Comparison of ENCODE assay signal across 8 cellular contexts in the genomic region with DNA sequence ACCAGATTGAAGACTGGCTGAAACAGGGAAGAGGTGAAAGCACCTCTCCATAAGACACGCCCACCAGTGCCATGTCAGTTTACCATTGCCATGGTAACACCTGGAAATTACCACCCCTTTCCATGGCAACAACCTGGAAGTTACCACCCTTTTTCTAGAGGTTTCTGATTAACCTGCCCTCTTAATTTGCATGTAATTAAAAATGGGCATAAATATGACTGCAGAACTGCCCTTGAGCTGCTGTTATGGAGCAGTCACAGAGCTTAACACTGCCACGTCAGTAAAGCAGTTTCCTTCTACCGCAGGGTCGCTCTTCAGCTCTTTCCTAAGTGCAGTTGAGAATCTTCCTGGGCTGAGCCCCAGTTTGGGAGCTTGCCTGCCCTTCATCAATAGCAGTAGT. TPM values are rescaled to one million over a fixed set of nuclear protein-coding genes. Genes with fewer than 3 reads are reported as not detected.
A peak's percentile ranks its signal among the peaks of the same experiment; 100 is the strongest.
DNase-seq lines count a peak whose midpoint lies in the region; ATAC-seq and TF ChIP-seq lines count a peak whose summit lies in the region.

No MANE protein-coding gene starts in this region.

- no peaks in the 10 kb centered on the region for H3K27me3 Mint-ChIP-seq in T-cell

- H3K4me1 Mint-ChIP-seq in T-cell = peaks cover 92 to 97% (median 95%) of the 10 kb centered on the region in 3 donors

- peak overlapping the region in 4 of 10 donors; percentile 1 to 7 (median 5) for H3K4me3 ChIP-seq in heart right ventricle
- H3K4me3 ChIP-seq in uterus = no peak overlapping the region
- no peak overlapping the region for H3K4me3 ChIP-seq in gastrocnemius medialis

- POLR2A ChIA-PET in T-cell (lab: Charles Lee) = interaction anchor here (0.6 to 1.4 kb wide), 12 partner anchors 11 to 55 kb away, joined by 3 to 5 read pairs (median 3); partner anchors contain the start of gene RASSF3 (in 1 of the 2)

- peak overlapping the region; percentile 97 to 99 for H3K27ac Mint-ChIP-seq in T-cell

- intact Hi-C loops in heart right ventricle (cut with DNase I) (loop anchor here in 1 of 10 donors (5.0 kb wide), 1 partner anchor 53 kb away; the partner anchor contains the start of gene RASSF3), uterus (cut with DNase I; ENCODE audit: low total_unique reads) (no loop called here), gastrocnemius medialis (cut with DNase I; ENCODE audit: low total_unique reads) (no loop called here)

- peaks cover 3% of the 10 kb centered on the region for H3K36me3 Mint-ChIP-seq in T-cell

- TF ChIP-seq CTCF in heart right ventricle (IDR thresholded peaks at IDR 0.05) (no peak), uterus (IDR thresholded peaks at IDR 0.05) (no peak), gastrocnemius medialis (IDR thresholded peaks at IDR 0.05 in 4 of 5, conservative IDR thresholded peaks at IDR 0.05 in 1 of 5) (no peak)

- H3K36me3 ChIP-seq in heart right ventricle (no peaks in the 10 kb centered on the region), uterus (no peaks in the 10 kb centered on the region), gastrocnemius medialis (no peaks in the 10 kb centered on the region)

- in situ Hi-C loops in gastrocnemius medialis (cut with MboI; ENCODE audit: low sequenced_read_pairs in 4 of 4) = no loop called here

- H3K27me3 ChIP-seq in heart right ventricle = no peaks in the 10 kb centered on the region
- no peaks in the 10 kb centered on the region for H3K27me3 ChIP-seq in uterus
- H3K27me3 ChIP-seq in gastrocnemius medialis = no peaks in the 10 kb centered on the region

- H3K27ac ChIP-seq in heart right ventricle (peak overlapping the region; percentile 35 to 84 (median 72)), uterus (peak overlapping the region; percentile 79 to 91), gastrocnemius medialis (no peak overlapping the region)

- 29 to 35% methylated on average over 4 of the region's 4 CpGs for WGBS in heart right ventricle, 2 donors

- ATAC-seq in HG02642 (IDR thresholded peaks at IDR 0.05; ENCODE audit: poor library complexity, unreplicated experiment) = peak; percentile 42
- peak; percentile 17 to 35 (median 20) for ATAC-seq in T-cell (replicated peaks in 1 of 4)
- peak in 5 of 8 donors; percentile 20 to 40 (median 33) for ATAC-seq in heart right ventricle
- no peak for ATAC-seq in HG03139 (IDR thresholded peaks at IDR 0.05; ENCODE audit: unreplicated experiment)
- no peak for ATAC-seq in gastrocnemius medialis

- DNase-seq in NCI-H146 (lab: John Stamatoyannopoulos, UW) = peak; percentile 8
- no peak for DNase-seq in NCI-H146 treated with DMSO at 0.1 percent for 48 hours (lab: John Stamatoyannopoulos, UW; ENCODE audit: unreplicated experiment)
- DNase-seq in T-cell = peak in 29 of 34 experiments; percentile 33 to 75 (median 55)
- no peak for DNase-seq in heart right ventricle
- no peak for DNase-seq in uterus
- DNase-seq in gastrocnemius medialis = no peak

- CTCF ChIA-PET in T-cell (lab: Charles Lee) = interaction anchor here (0.9 to 1.5 kb wide), 5 partner anchors 11 to 118 kb away, joined by 3 to 6 read pairs (median 4); no protein-coding TSS in a partner anchor

- H3K9me3 Mint-ChIP-seq in T-cell = no peaks in the 10 kb centered on the region

- H3K9me3 ChIP-seq in heart right ventricle (no peaks in the 10 kb centered on the region), uterus (no peaks in the 10 kb centered on the region), gastrocnemius medialis (no peaks in the 10 kb centered on the region)

- H3K4me3 Mint-ChIP-seq in T-cell = peak overlapping the region; percentile 58 to 76 (median 68)

- TF ChIP-seq POLR2A in uterus (IDR thresholded peaks at IDR 0.05) = no peak
- no peak for TF ChIP-seq POLR2A in gastrocnemius medialis (IDR thresholded peaks at IDR 0.05)

- peaks cover 10 to 84% (median 64%) of the 10 kb centered on the region in 9 donors for H3K4me1 ChIP-seq in heart right ventricle
- peaks cover 0 to 18% of the 10 kb centered on the region in 2 donors for H3K4me1 ChIP-seq in uterus
- peaks cover 0 to 21% of the 10 kb centered on the region in 2 donors for H3K4me1 ChIP-seq in gastrocnemius medialis

RNA-seq across cellular contexts. Expression of gene RASSF3, which starts 55.2 kb away (rescaled TPM):
- total RNA-seq in T-cell = 100 to 1,000 TPM; 113 to 167 (median 149) TPM
- total RNA-seq in heart right ventricle = 100 to 1,000 TPM in 3 of 10 donors, 10 to 100 TPM in 7; 55.1 to 159 (median 89.3) TPM
- 10 to 100 TPM; 21.6 to 35.8 TPM for polyA plus RNA-seq in heart right ventricle
- 10 to 100 TPM; 17.7 to 64.7 (median 29.2) TPM for total RNA-seq in uterus
- 10 to 100 TPM in 1 of 4 donors, 1 to 10 TPM in 3; 5.2 to 11.5 (median 7.0) TPM for total RNA-seq in gastrocnemius medialis

Comparison
In these comparisons a context has a peak if more than half of its experiments do, and no peak if none do; other contexts are left out.
1. DNase-seq: peak in NCI-H146 (single experiment) and T-cell (29 of 34); none in NCI-H146 treated with DMSO at 0.1 percent for 48 hours (single experiment), heart right ventricle (0 of 2), uterus (0 of 2) and gastrocnemius medialis (0 of 2).
2. ATAC-seq: peak in HG02642 (single experiment), T-cell (4 of 4) and heart right ventricle (5 of 8); none in HG03139 (single experiment) and gastrocnemius medialis (0 of 2).
3. H3K27ac ChIP-seq: peak in heart right ventricle (10 of 10) and uterus (2 of 2); none in gastrocnemius medialis (0 of 4).